ENCODE assay signal across 1 cellular context in genomic region chr13:100674848-100675659, GRCh38.
TF ChIP-seq lines count a peak whose summit lies in the region.

No MANE protein-coding gene starts in this region.

TF ChIP-seq in SK-N-SH, 30 proteins besides CTCF, POLR2A, EP300 and RAD21 (continued from another document):
- TF ChIP-seq POLR2AphosphoS5 (IDR thresholded peaks at IDR 0.05; ENCODE audit: low read depth, low read length) = peak; percentile 43; the same call in 1 of the 2 replicates
- no peak for TF ChIP-seq TCF12 (IDR thresholded peaks at IDR 0.05)
- TF ChIP-seq MXI1 (IDR thresholded peaks at IDR 0.05; ENCODE audit: low read depth, low read length) = no peak; the same call in 1 of the 2 replicates
- TF ChIP-seq ELF1 (IDR thresholded peaks at IDR 0.05) = peak; percentile 49
- TF ChIP-seq GABPA (IDR thresholded peaks at IDR 0.05; ENCODE audit: low read depth) = no peak
- TF ChIP-seq EZH2phosphoT487 (IDR thresholded peaks at IDR 0.05; ENCODE audit: borderline replicate concordance, low read depth) = no peak
- TF ChIP-seq MAX (IDR thresholded peaks at IDR 0.05; ENCODE audit: low read depth) = no peak; the same call in 1 of the 2 replicates
- TF ChIP-seq TAF1 (IDR thresholded peaks at IDR 0.05; ENCODE audit: borderline replicate concordance, low read depth, low read length) = no peak
- TF ChIP-seq FOXJ3 (CRISPR knock-in tag; IDR thresholded peaks at IDR 0.05) = no peak
- no peak for TF ChIP-seq GATA2 (CRISPR knock-in tag; IDR thresholded peaks at IDR 0.05)
- peak; percentile 99 for TF ChIP-seq PBX3 (IDR thresholded peaks at IDR 0.05)
- peak; percentile 66 for TF ChIP-seq CHD2 (IDR thresholded peaks at IDR 0.05; ENCODE audit: low read length, partially characterized antibody)
- TF ChIP-seq NFIC (IDR thresholded peaks at IDR 0.05; ENCODE audit: borderline replicate concordance) = no peak
- no peak for TF ChIP-seq JUND (IDR thresholded peaks at IDR 0.05)
- TF ChIP-seq SMC3 (IDR thresholded peaks at IDR 0.05; ENCODE audit: low read depth, low read length) = no peak
- TF ChIP-seq YY1 (IDR thresholded peaks at IDR 0.05; ENCODE audit: low read depth) = no peak
- 0 out of 2 replicates have a peak, but pooled peaks have one; percentile 18 for TF ChIP-seq NRF1 (IDR thresholded peaks at IDR 0.05; ENCODE audit: low read depth, low read length)
- TF ChIP-seq ZBTB33 (IDR thresholded peaks at IDR 0.05; ENCODE audit: borderline replicate concordance, low read depth) = no peak
- TF ChIP-seq SIN3A (IDR thresholded peaks at IDR 0.05; ENCODE audit: borderline replicate concordance, low read depth, low read length) = peak; percentile 65; the same call in 1 of the 2 replicates
- TF ChIP-seq RFX5 (IDR thresholded peaks at IDR 0.05; ENCODE audit: low read length) = peak; percentile 66
- no peak for TF ChIP-seq TEAD4 (IDR thresholded peaks at IDR 0.05; ENCODE audit: borderline replicate concordance, insufficient read depth)
- TF ChIP-seq USF1 (IDR thresholded peaks at IDR 0.05; ENCODE audit: borderline replicate concordance, low read depth) = no peak
- no peak for TF ChIP-seq RCOR1 (IDR thresholded peaks at IDR 0.05; ENCODE audit: low read length)
- no peak for TF ChIP-seq MEF2A (IDR thresholded peaks at IDR 0.05; ENCODE audit: borderline replicate concordance, low read depth)
